8 cellular contexts compared by ENCODE assay signal in genomic region chr10:63522129-63522687, GRCh38. TPM values are rescaled to one million over a fixed set of nuclear protein-coding genes. Genes with fewer than 3 reads are reported as not detected.
A peak's percentile ranks its signal among the peaks of the same experiment; 100 is the strongest.
DNase-seq lines count a peak whose midpoint lies in the region; ATAC-seq and TF ChIP-seq lines count a peak whose summit lies in the region.

No MANE protein-coding gene starts in this region.

- H3K27me3 ChIP-seq in A673 (replicated peaks; ENCODE audit: insufficient read depth, low read depth, low read length, poor library complexity) = no peaks in the 10 kb centered on the region
- no peaks in the 10 kb centered on the region for H3K27me3 ChIP-seq in PC-9 (ENCODE audit: insufficient read depth, low read depth)
- H3K27me3 ChIP-seq in mucosa of stomach (ENCODE audit: control insufficient read depth, insufficient read depth, low read length) = no peaks in the 10 kb centered on the region

- H3K4me3 ChIP-seq in A673 (ENCODE audit: low read depth, low read length, poor library complexity, severe bottlenecking) = peak overlapping the region; percentile 63
- H3K4me3 ChIP-seq in PC-9 = peak overlapping the region; percentile 74
- H3K4me3 ChIP-seq in mucosa of stomach (ENCODE audit: low read length) = peak overlapping the region; percentile 81

- peak; percentile 2 for ATAC-seq in GM18870 (IDR thresholded peaks at IDR 0.05; ENCODE audit: unreplicated experiment)
- no peak for ATAC-seq in GM21528 (IDR thresholded peaks at IDR 0.05; ENCODE audit: low FRiP score, unreplicated experiment)

- H3K36me3 ChIP-seq in A673 (ENCODE audit: insufficient read depth, low read length, poor library complexity, severe bottlenecking) (no peaks in the 10 kb centered on the region), PC-9 (ENCODE audit: low read depth) (no peaks in the 10 kb centered on the region), mucosa of stomach (ENCODE audit: control insufficient read depth, insufficient read depth, low read length) (no peaks in the 10 kb centered on the region)

- TF ChIP-seq CTCF in A673 (conservative IDR thresholded peaks at IDR 0.05; ENCODE audit: low read depth, low read length) = no peak
- no peak for TF ChIP-seq CTCF in PC-9 (conservative IDR thresholded peaks at IDR 0.05)

- intact Hi-C loops in A673 (cut with micrococcal nuclease; ENCODE audit: unreplicated experiment) = loop anchor here (5.0 kb wide), 3 partner anchors 105 to 255 kb away; no protein-coding TSS in a partner anchor
- intact Hi-C loops in PC-9 (cut with micrococcal nuclease; ENCODE audit: unreplicated experiment) = loop anchor here (1.0 to 5.0 kb wide), 2 partner anchors 31 to 190 kb away; no protein-coding TSS in a partner anchor

- H3K9ac ChIP-seq in mucosa of stomach (ENCODE audit: low read length) = peak overlapping the region; percentile 95

- H3K9me2 ChIP-seq in PC-9 (ENCODE audit: insufficient read depth) = no peaks in the 10 kb centered on the region

- CTCF ChIA-PET in A673 (lab: Charles Lee) (no interaction called here), PC-9 (lab: Charles Lee) (interaction anchor here (0.5 kb wide), 1 partner anchor 288 kb away, joined by 4 read pairs; no protein-coding TSS in a partner anchor)

- H3K4me1 ChIP-seq in A673 (ENCODE audit: insufficient read depth, low read length, poor library complexity, severe bottlenecking) (peaks cover 40% of the 10 kb centered on the region), PC-9 (replicated peaks; ENCODE audit: insufficient read depth) (peaks cover 33% of the 10 kb centered on the region), mucosa of stomach (ENCODE audit: control insufficient read depth, insufficient read depth, low read length) (peaks cover 23% of the 10 kb centered on the region)

- peak overlapping the region; percentile 97 for H3K27ac ChIP-seq in A673 (ENCODE audit: low read depth, low read length, poor library complexity, severe bottlenecking)
- H3K27ac ChIP-seq in PC-9 = peak overlapping the region; percentile 89

- DNase-seq in A673 (ENCODE audit: low spot score) (peak; percentile 47), PC-9 (peak in 1 of 2 experiments; percentile 56), dermis blood vessel endothelial cell (peak; percentile 56), COLO829 (ENCODE audit: low spot score) (no peak), GM03348 (ENCODE audit: low spot score) (no peak)

- H3K79me2 ChIP-seq in PC-9 (ENCODE audit: low read depth) = peaks cover 92% of the 10 kb centered on the region

- H3K9me3 ChIP-seq in A673 (ENCODE audit: low read depth, low read length, poor library complexity, severe bottlenecking) (no peaks in the 10 kb centered on the region), PC-9 (ENCODE audit: insufficient read depth, low read depth) (no peaks in the 10 kb centered on the region; the same call in 1 of the 2 replicates), mucosa of stomach (ENCODE audit: control insufficient read depth, low read length) (no peaks in the 10 kb centered on the region)

- POLR2A ChIA-PET in A673 (lab: Charles Lee; ENCODE audit: low non-redundant PET) (interaction anchor here (1.1 kb wide), 1 partner anchor 253 kb away, joined by 5 read pairs; no protein-coding TSS in a partner anchor), PC-9 (lab: Charles Lee; ENCODE audit: unreplicated experiment) (interaction anchor here (0.6 to 1.9 kb wide), 6 partner anchors 31 to 1648 kb away, joined by 3 to 13 read pairs (median 3); no protein-coding TSS in a partner anchor)

- H2AFZ ChIP-seq in PC-9 = peak overlapping the region; percentile 84

- BruUV-seq in A673 (replicated peaks; lab: Mats Ljungman, UMichigan) = no TSS peak
- BruUV-seq in PC-9 (replicated peaks; lab: Mats Ljungman, UMichigan) = TSS peak; percentile 44

- peak overlapping the region; percentile 81 for H3K4me2 ChIP-seq in PC-9

- peaks cover 23% of the 10 kb centered on the region for H3F3A ChIP-seq in PC-9 (ENCODE audit: insufficient read depth, low read depth)

- H4K20me1 ChIP-seq in PC-9 (ENCODE audit: insufficient read depth) = 0 out of 2 replicates have a peak, but pooled peaks cover 5% of the 10 kb centered on the region

RNA-seq across cellular contexts. Expression of gene REEP3, which starts 1.0 kb away (rescaled TPM):
- total RNA-seq in A673 (2021) (39.6 and 51.4 TPM in 2 replicates), PC-9 (2021) (42.3 and 56.4 TPM in 2 replicates), dermis blood vessel endothelial cell (57.4 and 67.6 TPM in 2 replicates)

RNA-seq across cellular contexts. Expression of gene JMJD1C, which starts 56.4 kb away (rescaled TPM):
- total RNA-seq in A673 (2021) = 68.2 and 71.4 TPM in 2 replicates
- total RNA-seq in PC-9 (2021) = 68.6 and 78.7 TPM in 2 replicates
- total RNA-seq in dermis blood vessel endothelial cell = 167 and 205 TPM in 2 replicates

Comparison
In these comparisons a context has a peak if more than half of its experiments do, and no peak if none do; other contexts are left out.
1. DNase-seq: peak in A673 (single experiment) and dermis blood vessel endothelial cell (single experiment); none in COLO829 (single experiment) and GM03348 (single experiment).
2. Peak in every context shown above with its lines, with median percentiles within 50 percentile points of each other: H3K4me3 ChIP-seq.